1 cellular context compared by ENCODE assay signal in the genomic region with DNA sequence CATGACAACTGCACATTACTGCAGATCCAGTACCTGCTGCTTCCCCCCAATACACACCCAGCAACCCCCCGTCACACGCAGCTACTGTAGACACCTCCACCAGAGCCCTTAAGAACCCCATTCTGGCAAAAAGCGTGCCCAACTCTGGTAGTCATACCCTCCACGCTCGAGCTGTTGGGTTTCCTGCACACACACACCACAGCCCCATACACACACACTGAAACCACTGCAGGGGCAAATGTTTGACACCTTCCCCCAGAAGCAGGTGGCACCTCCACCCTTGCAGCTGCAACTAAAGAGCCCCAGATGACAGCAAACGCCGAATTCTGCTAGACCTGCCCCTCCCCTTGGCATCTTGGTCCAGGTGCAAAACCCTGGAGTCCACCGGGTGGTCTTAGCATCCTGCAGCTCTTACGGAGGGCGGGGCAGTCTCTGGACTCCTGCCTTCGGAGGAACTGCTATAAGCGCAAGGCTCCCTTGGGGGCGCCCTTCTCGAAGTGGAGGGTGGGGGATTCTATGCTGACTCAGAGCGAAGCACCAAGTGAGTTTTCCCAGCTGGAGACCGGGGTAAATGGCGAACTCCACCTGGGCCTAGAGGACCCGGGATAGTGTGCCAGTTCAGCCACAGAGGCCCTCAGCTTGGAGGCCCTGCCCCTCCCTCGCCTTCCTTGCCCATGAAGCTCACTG.
TF ChIP-seq lines count a peak whose summit lies in the region.

No MANE protein-coding gene starts in this region.

TF ChIP-seq in GM23338, 12 proteins besides CTCF, POLR2A, EP300 and RAD21:
- TF ChIP-seq, protein P1, sequence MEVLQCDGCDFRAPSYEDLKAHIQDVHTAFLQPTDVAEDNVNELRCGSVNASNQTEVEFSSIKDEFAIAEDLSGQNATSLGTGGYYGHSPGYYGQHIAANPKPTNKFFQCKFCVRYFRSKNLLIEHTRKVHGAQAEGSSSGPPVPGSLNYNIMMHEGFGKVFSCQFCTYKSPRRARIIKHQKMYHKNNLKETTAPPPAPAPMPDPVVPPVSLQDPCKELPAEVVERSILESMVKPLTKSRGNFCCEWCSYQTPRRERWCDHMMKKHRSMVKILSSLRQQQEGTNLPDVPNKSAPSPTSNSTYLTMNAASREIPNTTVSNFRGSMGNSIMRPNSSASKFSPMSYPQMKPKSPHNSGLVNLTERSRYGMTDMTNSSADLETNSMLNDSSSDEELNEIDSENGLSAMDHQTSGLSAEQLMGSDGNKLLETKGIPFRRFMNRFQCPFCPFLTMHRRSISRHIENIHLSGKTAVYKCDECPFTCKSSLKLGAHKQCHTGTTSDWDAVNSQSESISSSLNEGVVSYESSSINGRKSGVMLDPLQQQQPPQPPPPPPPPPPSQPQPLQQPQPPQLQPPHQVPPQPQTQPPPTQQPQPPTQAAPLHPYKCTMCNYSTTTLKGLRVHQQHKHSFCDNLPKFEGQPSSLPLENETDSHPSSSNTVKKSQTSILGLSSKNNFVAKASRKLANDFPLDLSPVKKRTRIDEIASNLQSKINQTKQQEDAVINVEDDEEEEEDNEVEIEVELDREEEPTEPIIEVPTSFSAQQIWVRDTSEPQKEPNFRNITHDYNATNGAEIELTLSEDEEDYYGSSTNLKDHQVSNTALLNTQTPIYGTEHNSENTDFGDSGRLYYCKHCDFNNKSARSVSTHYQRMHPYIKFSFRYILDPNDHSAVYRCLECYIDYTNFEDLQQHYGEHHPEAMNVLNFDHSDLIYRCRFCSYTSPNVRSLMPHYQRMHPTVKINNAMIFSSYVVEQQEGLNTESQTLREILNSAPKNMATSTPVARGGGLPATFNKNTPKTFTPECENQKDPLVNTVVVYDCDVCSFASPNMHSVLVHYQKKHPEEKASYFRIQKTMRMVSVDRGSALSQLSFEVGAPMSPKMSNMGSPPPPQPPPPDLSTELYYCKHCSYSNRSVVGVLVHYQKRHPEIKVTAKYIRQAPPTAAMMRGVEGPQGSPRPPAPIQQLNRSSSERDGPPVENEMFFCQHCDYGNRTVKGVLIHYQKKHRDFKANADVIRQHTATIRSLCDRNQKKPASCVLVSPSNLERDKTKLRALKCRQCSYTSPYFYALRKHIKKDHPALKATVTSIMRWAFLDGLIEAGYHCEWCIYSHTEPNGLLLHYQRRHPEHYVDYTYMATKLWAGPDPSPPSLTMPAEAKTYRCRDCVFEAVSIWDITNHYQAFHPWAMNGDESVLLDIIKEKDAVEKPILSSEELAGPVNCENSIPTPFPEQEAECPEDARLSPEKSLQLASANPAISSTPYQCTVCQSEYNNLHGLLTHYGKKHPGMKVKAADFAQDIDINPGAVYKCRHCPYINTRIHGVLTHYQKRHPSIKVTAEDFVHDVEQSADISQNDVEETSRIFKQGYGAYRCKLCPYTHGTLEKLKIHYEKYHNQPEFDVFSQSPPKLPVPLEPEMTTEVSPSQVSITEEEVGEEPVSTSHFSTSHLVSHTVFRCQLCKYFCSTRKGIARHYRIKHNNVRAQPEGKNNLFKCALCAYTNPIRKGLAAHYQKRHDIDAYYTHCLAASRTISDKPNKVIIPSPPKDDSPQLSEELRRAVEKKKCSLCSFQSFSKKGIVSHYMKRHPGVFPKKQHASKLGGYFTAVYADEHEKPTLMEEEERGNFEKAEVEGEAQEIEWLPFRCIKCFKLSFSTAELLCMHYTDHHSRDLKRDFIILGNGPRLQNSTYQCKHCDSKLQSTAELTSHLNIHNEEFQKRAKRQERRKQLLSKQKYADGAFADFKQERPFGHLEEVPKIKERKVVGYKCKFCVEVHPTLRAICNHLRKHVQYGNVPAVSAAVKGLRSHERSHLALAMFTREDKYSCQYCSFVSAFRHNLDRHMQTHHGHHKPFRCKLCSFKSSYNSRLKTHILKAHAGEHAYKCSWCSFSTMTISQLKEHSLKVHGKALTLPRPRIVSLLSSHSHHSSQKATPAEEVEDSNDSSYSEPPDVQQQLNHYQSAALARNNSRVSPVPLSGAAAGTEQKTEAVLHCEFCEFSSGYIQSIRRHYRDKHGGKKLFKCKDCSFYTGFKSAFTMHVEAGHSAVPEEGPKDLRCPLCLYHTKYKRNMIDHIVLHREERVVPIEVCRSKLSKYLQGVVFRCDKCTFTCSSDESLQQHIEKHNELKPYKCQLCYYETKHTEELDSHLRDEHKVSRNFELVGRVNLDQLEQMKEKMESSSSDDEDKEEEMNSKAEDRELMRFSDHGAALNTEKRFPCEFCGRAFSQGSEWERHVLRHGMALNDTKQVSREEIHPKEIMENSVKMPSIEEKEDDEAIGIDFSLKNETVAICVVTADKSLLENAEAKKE (CRISPR knock-in tag; IDR thresholded peaks at IDR 0.05): no peak
- no peak for TF ChIP-seq EZH2phosphoT487 (IDR thresholded peaks at IDR 0.05; ENCODE audit: unreplicated experiment)
- no peak for TF ChIP-seq POLR2AphosphoS5 (IDR thresholded peaks at IDR 0.05; ENCODE audit: low read depth)
- TF ChIP-seq JUNB (IDR thresholded peaks at IDR 0.05; ENCODE audit: unreplicated experiment): no peak
- TF ChIP-seq ZNF114 (CRISPR knock-in tag; IDR thresholded peaks at IDR 0.05): no peak
- TF ChIP-seq, protein P2, sequence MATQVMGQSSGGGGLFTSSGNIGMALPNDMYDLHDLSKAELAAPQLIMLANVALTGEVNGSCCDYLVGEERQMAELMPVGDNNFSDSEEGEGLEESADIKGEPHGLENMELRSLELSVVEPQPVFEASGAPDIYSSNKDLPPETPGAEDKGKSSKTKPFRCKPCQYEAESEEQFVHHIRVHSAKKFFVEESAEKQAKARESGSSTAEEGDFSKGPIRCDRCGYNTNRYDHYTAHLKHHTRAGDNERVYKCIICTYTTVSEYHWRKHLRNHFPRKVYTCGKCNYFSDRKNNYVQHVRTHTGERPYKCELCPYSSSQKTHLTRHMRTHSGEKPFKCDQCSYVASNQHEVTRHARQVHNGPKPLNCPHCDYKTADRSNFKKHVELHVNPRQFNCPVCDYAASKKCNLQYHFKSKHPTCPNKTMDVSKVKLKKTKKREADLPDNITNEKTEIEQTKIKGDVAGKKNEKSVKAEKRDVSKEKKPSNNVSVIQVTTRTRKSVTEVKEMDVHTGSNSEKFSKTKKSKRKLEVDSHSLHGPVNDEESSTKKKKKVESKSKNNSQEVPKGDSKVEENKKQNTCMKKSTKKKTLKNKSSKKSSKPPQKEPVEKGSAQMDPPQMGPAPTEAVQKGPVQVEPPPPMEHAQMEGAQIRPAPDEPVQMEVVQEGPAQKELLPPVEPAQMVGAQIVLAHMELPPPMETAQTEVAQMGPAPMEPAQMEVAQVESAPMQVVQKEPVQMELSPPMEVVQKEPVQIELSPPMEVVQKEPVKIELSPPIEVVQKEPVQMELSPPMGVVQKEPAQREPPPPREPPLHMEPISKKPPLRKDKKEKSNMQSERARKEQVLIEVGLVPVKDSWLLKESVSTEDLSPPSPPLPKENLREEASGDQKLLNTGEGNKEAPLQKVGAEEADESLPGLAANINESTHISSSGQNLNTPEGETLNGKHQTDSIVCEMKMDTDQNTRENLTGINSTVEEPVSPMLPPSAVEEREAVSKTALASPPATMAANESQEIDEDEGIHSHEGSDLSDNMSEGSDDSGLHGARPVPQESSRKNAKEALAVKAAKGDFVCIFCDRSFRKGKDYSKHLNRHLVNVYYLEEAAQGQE (IDR thresholded peaks at IDR 0.05; ENCODE audit: unreplicated experiment): no peak
- TF ChIP-seq CREB1 (CRISPR knock-in tag; IDR thresholded peaks at IDR 0.05; ENCODE audit: low read depth): no peak
- TF ChIP-seq EZH2 (IDR thresholded peaks at IDR 0.05; ENCODE audit: low read depth, unreplicated experiment): no peak
- TF ChIP-seq STAT1 (IDR thresholded peaks at IDR 0.05; ENCODE audit: unreplicated experiment): no peak
- TF ChIP-seq ZNF331 (CRISPR knock-in tag; IDR thresholded peaks at IDR 0.05; ENCODE audit: low read depth): no peak
- no peak for TF ChIP-seq NANOG (IDR thresholded peaks at IDR 0.05; ENCODE audit: borderline replicate concordance)
- TF ChIP-seq, protein P3, sequence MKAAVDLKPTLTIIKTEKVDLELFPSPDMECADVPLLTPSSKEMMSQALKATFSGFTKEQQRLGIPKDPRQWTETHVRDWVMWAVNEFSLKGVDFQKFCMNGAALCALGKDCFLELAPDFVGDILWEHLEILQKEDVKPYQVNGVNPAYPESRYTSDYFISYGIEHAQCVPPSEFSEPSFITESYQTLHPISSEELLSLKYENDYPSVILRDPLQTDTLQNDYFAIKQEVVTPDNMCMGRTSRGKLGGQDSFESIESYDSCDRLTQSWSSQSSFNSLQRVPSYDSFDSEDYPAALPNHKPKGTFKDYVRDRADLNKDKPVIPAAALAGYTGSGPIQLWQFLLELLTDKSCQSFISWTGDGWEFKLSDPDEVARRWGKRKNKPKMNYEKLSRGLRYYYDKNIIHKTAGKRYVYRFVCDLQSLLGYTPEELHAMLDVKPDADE (IDR thresholded peaks at IDR 0.05): no peak
